1 cellular context compared by ENCODE assay signal in genomic region chr7:100705753-100706671, GRCh38.
A peak's percentile ranks its signal among the peaks of the same experiment; 100 is the strongest.
TF ChIP-seq lines count a peak whose summit lies in the region.

POP7 (plus strand) TSS chr7:100706121; CDS start chr7:100706831, 710 bp downstream.

TF ChIP-seq in HepG2, 621 proteins besides CTCF, POLR2A, EP300 and RAD21 (continued from another document and continues in another):
- 0 out of 2 replicates have a peak, but pooled peaks have one; percentile 40 for TF ChIP-seq HOMEZ (CRISPR knock-in tag; IDR thresholded peaks at IDR 0.05; ENCODE audit: low read depth)
- no peak for TF ChIP-seq BATF2 (CRISPR knock-in tag; IDR thresholded peaks at IDR 0.05)
- TF ChIP-seq YEATS4 (CRISPR knock-in tag; IDR thresholded peaks at IDR 0.05; ENCODE audit: borderline replicate concordance): peak; percentile 86; the same call in 1 of the 2 replicates
- TF ChIP-seq NCOA1 (CRISPR knock-in tag; IDR thresholded peaks at IDR 0.05): peak; percentile 72; the same call in 1 of the 2 replicates
- TF ChIP-seq SSRP1 (CRISPR knock-in tag; IDR thresholded peaks at IDR 0.05): no peak
- no peak for TF ChIP-seq ZFP90 (CRISPR knock-in tag; IDR thresholded peaks at IDR 0.05; ENCODE audit: borderline replicate concordance)
- no peak for TF ChIP-seq RFX1 (IDR thresholded peaks at IDR 0.05)
- TF ChIP-seq AKNA (CRISPR knock-in tag; IDR thresholded peaks at IDR 0.05; ENCODE audit: borderline replicate concordance): no peak
- no peak for TF ChIP-seq ZNF329 (CRISPR knock-in tag; IDR thresholded peaks at IDR 0.05; ENCODE audit: low read depth)
- no peak; the same call in 1 of the 2 replicates for TF ChIP-seq ZNF646 (CRISPR knock-in tag; IDR thresholded peaks at IDR 0.05)
- TF ChIP-seq ZNF530 (CRISPR knock-in tag; IDR thresholded peaks at IDR 0.05; ENCODE audit: low read depth): no peak
- TF ChIP-seq ELK4 (CRISPR knock-in tag; IDR thresholded peaks at IDR 0.05; ENCODE audit: borderline replicate concordance): no peak
- no peak for TF ChIP-seq ZNF549 (CRISPR knock-in tag; IDR thresholded peaks at IDR 0.05)
- TF ChIP-seq ZNF678 (CRISPR knock-in tag; IDR thresholded peaks at IDR 0.05): no peak
- TF ChIP-seq AFF4 (CRISPR knock-in tag; IDR thresholded peaks at IDR 0.05): no peak
- peak; percentile 91 for TF ChIP-seq ZNF572 (CRISPR knock-in tag; IDR thresholded peaks at IDR 0.05)
- TF ChIP-seq SNAI1 (CRISPR knock-in tag; IDR thresholded peaks at IDR 0.05; ENCODE audit: borderline replicate concordance): peak; percentile 82; the same call in 1 of the 2 replicates
- TF ChIP-seq THAP8 (CRISPR knock-in tag; IDR thresholded peaks at IDR 0.05; ENCODE audit: borderline replicate concordance): no peak
- TF ChIP-seq ZNF331 (CRISPR knock-in tag; IDR thresholded peaks at IDR 0.05): peak; percentile 49
- TF ChIP-seq ZNF557 (CRISPR knock-in tag; IDR thresholded peaks at IDR 0.05): no peak
- no peak for TF ChIP-seq SRSF9 (IDR thresholded peaks at IDR 0.05; ENCODE audit: borderline replicate concordance, insufficient read depth, low read depth, low read length, poor library complexity, severe bottlenecking)
- TF ChIP-seq HNRNPL (IDR thresholded peaks at IDR 0.05; ENCODE audit: low read depth, low read length): no peak; the same call in 1 of the 2 replicates
- 0 out of 2 replicates have a peak, but pooled peaks have one; percentile 71 for TF ChIP-seq NR2C2 (CRISPR knock-in tag; IDR thresholded peaks at IDR 0.05; ENCODE audit: borderline replicate concordance)
- TF ChIP-seq ZNF775 (CRISPR knock-in tag; IDR thresholded peaks at IDR 0.05; ENCODE audit: borderline replicate concordance): peak; percentile 84; the same call in 1 of the 2 replicates
- TF ChIP-seq ZNF780A (CRISPR knock-in tag; IDR thresholded peaks at IDR 0.05): no peak
- TF ChIP-seq ZNF274 (CRISPR knock-in tag; IDR thresholded peaks at IDR 0.05): peak; percentile 67
- no peak for TF ChIP-seq ZNF629 (CRISPR knock-in tag; conservative IDR thresholded peaks at IDR 0.05)
- 0 out of 4 replicates have a peak, but pooled peaks of 1 of the 2 experiments have one; percentile 27 for TF ChIP-seq KLF16 (CRISPR knock-in tag; IDR thresholded peaks at IDR 0.05)
- TF ChIP-seq PHF5A (CRISPR knock-in tag; IDR thresholded peaks at IDR 0.05; ENCODE audit: low read depth, unreplicated experiment): no peak
- no peak for TF ChIP-seq TCF7L2 (IDR thresholded peaks at IDR 0.05; ENCODE audit: low read depth, low read length)
- no peak for TF ChIP-seq KLF12 (CRISPR knock-in tag; IDR thresholded peaks at IDR 0.05; ENCODE audit: borderline replicate concordance)
- TF ChIP-seq RFXAP (CRISPR knock-in tag; IDR thresholded peaks at IDR 0.05; ENCODE audit: borderline replicate concordance): no peak; the same call in 1 of the 2 replicates
- no peak for TF ChIP-seq PLSCR1 (CRISPR knock-in tag; IDR thresholded peaks at IDR 0.05; ENCODE audit: borderline replicate concordance)
- TF ChIP-seq ZNF800 (CRISPR knock-in tag; IDR thresholded peaks at IDR 0.05): no peak
- no peak; the same call in 1 of the 2 replicates for TF ChIP-seq FIP1L1 (IDR thresholded peaks at IDR 0.05; ENCODE audit: borderline replicate concordance, insufficient read depth, low read depth, low read length)
